Comparison of ENCODE assay signal across 1 cellular context in the genomic region with DNA sequence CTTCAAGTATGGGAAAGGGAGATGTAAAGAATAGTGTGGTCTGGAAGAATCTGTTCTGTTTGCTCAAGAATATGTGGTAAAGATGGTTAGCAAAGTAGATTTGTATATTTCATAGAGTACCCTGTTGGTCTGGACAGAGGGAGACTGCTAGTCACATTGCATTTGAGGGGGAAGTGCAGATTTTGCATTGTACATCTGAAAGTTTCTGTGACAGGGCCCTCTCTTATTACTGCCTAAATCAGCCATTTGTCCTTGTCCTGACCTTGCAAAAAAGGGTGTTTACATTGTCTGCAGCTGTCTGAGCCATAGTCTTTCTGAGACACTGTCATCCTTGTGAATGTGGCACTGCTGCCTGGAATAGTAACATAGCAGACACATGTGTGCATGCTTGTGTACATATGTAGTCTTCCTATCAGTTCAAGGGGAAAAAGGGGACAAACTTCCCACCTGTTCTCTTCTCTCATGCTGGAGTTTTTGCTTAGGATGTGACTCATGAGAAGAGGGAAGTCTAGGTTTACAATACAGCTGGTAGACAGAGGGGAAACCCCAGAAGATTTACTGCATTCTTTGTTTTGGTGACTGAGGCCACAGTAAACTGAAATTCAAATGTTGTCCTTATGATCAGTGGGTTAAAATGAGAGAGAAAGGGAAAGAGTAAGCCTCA.
TF ChIP-seq lines count a peak whose summit lies in the region.

No MANE protein-coding gene starts in this region.

TF ChIP-seq in SK-N-SH, 30 proteins besides CTCF, POLR2A, EP300 and RAD21 (continued from another document):
- TF ChIP-seq, protein P1, sequence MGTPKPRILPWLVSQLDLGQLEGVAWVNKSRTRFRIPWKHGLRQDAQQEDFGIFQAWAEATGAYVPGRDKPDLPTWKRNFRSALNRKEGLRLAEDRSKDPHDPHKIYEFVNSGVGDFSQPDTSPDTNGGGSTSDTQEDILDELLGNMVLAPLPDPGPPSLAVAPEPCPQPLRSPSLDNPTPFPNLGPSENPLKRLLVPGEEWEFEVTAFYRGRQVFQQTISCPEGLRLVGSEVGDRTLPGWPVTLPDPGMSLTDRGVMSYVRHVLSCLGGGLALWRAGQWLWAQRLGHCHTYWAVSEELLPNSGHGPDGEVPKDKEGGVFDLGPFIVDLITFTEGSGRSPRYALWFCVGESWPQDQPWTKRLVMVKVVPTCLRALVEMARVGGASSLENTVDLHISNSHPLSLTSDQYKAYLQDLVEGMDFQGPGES (IDR thresholded peaks at IDR 0.05; ENCODE audit: low read depth, low read length): no peak
- TF ChIP-seq FOXM1 (IDR thresholded peaks at IDR 0.05; ENCODE audit: low read depth) (no peak), GABPA (IDR thresholded peaks at IDR 0.05; ENCODE audit: low read depth) (no peak), USF2 (IDR thresholded peaks at IDR 0.05; ENCODE audit: borderline replicate concordance, low read depth, low read length) (no peak), CHD2 (IDR thresholded peaks at IDR 0.05; ENCODE audit: low read length, partially characterized antibody) (no peak), MEF2A (IDR thresholded peaks at IDR 0.05; ENCODE audit: borderline replicate concordance, low read depth) (no peak), USF1 (IDR thresholded peaks at IDR 0.05; ENCODE audit: borderline replicate concordance, low read depth) (no peak), JUND (IDR thresholded peaks at IDR 0.05) (no peak), GATA2 (CRISPR knock-in tag; IDR thresholded peaks at IDR 0.05) (no peak), POLR2AphosphoS5 (IDR thresholded peaks at IDR 0.05; ENCODE audit: low read depth, low read length) (no peak)
